8 cellular contexts compared by ENCODE assay signal in the genomic region with DNA sequence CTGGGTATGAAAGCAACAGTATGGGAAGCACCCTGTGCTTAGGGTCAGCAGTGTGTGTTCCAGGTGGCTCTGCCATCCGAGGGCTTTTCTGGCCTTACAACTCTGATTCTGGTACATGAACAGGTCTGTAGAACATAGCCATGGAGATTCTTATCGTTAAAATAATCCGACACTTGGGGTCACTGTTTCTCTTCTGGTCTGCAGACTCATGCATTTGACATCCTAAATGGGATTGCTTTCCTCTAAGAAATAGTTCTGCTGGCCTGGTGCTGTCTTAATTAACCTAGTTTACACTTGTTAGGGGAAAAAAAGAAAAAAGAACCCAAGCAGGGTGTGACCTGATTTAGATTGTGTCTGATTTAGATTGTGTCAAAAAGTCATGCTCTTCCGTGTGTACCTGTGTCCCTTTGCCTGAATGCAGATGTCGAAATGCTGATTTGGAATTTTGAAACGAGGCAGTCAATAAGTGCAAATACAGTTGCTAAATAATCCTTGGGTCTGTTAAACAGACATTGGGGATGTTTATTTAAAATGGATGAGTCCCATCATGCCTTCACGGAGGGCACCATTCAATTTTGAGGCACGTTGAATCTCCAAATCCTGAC. TPM values are rescaled to one million over a fixed set of nuclear protein-coding genes. Genes with fewer than 3 reads are reported as not detected.
DNase-seq lines count a peak whose midpoint lies in the region; ATAC-seq, FAIRE-seq and TF ChIP-seq lines count a peak whose summit lies in the region.

No MANE protein-coding gene starts in this region.

- H3K9me3 Mint-ChIP-seq in HFFc6, result no peaks in the 10 kb centered on the region
- peaks cover 7% of the 10 kb centered on the region for H3K9me3 Mint-ChIP-seq in nephron progenitor cell

- ATAC-seq in PC-3, result peak; percentile 48
- no peak for ATAC-seq in HG02763 (IDR thresholded peaks at IDR 0.05; ENCODE audit: unreplicated experiment)
- no peak for ATAC-seq in HG02973 (IDR thresholded peaks at IDR 0.05; ENCODE audit: unreplicated experiment)

- no peaks in the 10 kb centered on the region for H3F3A ChIP-seq in PC-3 (ENCODE audit: low read length, unreplicated experiment)

- H3K27ac Mint-ChIP-seq in HFFc6, result no peak overlapping the region
- no peak overlapping the region for H3K27ac Mint-ChIP-seq in nephron progenitor cell

- no peaks in the 10 kb centered on the region for H3K27me3 ChIP-seq in PC-3 (ENCODE audit: low read length)

- no peak overlapping the region for H3K4me3 Mint-ChIP-seq in HFFc6
- no peak overlapping the region for H3K4me3 Mint-ChIP-seq in nephron progenitor cell

- H3K4me2 ChIP-seq in PC-3 (ENCODE audit: low read length), result no peak overlapping the region

- H3K4me1 Mint-ChIP-seq in HFFc6 (ENCODE audit: low read depth), result peaks cover 70% of the 10 kb centered on the region
- H3K4me1 Mint-ChIP-seq in nephron progenitor cell, result peaks cover 15% of the 10 kb centered on the region

- H3K27ac ChIP-seq in PC-3 (ENCODE audit: low read length), result no peak overlapping the region

- no peaks in the 10 kb centered on the region for H3K79me2 ChIP-seq in PC-3 (ENCODE audit: low read length)

- TF ChIP-seq CTCF in HFFc6 (IDR thresholded peaks at IDR 0.05) (peak; percentile 77), PC-3 (conservative IDR thresholded peaks at IDR 0.05; ENCODE audit: low read depth, low read length) (peak; percentile 75), epithelial cell of esophagus (IDR thresholded peaks at IDR 0.05; ENCODE audit: insufficient read depth, low read depth, low read length, missing control alignments) (peak; percentile 63), nephron progenitor cell (IDR thresholded peaks at IDR 0.05) (peak; percentile 53)

- H3K9ac ChIP-seq in PC-3 (ENCODE audit: low read length), result no peak overlapping the region

- H3K36me3 Mint-ChIP-seq in HFFc6 (ENCODE audit: low read depth) (0 out of 2 replicates have a peak, but pooled peaks cover 6% of the 10 kb centered on the region), nephron progenitor cell (ENCODE audit: low read depth) (no peaks in the 10 kb centered on the region)

- CTCF ChIA-PET in PC-3 (lab: Charles Lee), result interaction anchor here (0.7 kb wide), 1 partner anchor 8 kb away, joined by 3 read pairs; no protein-coding TSS in a partner anchor

- H3K9me2 ChIP-seq in PC-3 (replicated peaks; ENCODE audit: low read length), result no peaks in the 10 kb centered on the region

- no peaks in the 10 kb centered on the region for H3K36me3 ChIP-seq in PC-3 (ENCODE audit: low read depth, low read length)

- H3K27me3 Mint-ChIP-seq in HFFc6 (ENCODE audit: insufficient read depth) (peaks cover 1% of the 10 kb centered on the region), nephron progenitor cell (ENCODE audit: low read depth, poor library complexity) (peaks cover 14% of the 10 kb centered on the region)

- H4K20me1 ChIP-seq in PC-3 (ENCODE audit: low read length), result no peaks in the 10 kb centered on the region

- peaks cover 64% of the 10 kb centered on the region for H3K4me1 ChIP-seq in PC-3 (ENCODE audit: insufficient read depth, low read length)

- POLR2A ChIA-PET in PC-3 (lab: Charles Lee; ENCODE audit: unreplicated experiment), result no interaction called here

- DNase-seq in DMS 273 (lab: John Stamatoyannopoulos, UW; ENCODE audit: unreplicated experiment), result peak; percentile 77
- DNase-seq in HFFc6, result peak; percentile 70
- peak; percentile 85 for DNase-seq in PC-3
- DNase-seq in epithelial cell of esophagus (ENCODE audit: low read depth), result peak; percentile 77
- peak; percentile 19 for DNase-seq in nephron progenitor cell
- DNase-seq in GM19239 (ENCODE audit: insufficient read length, low spot score), result no peak

- no peak overlapping the region for H2AFZ ChIP-seq in PC-3 (ENCODE audit: low read length)

- intact Hi-C loops in PC-3 (cut with micrococcal nuclease), result loop anchor here (1.0 to 5.0 kb wide), 11 partner anchors 66 to 1141 kb away; no protein-coding TSS in a partner anchor

- no peak for FAIRE-seq in GM19239 (lab: Jason Lieb, UNC)

- BruUV-seq in PC-3 (replicated peaks; lab: Mats Ljungman, UMichigan), result no TSS peak

- no peaks in the 10 kb centered on the region for H3K9me3 ChIP-seq in PC-3 (ENCODE audit: low read length)

- H3K4me3 ChIP-seq in PC-3 (ENCODE audit: low read length) (no peak overlapping the region), epithelial cell of esophagus (ENCODE audit: low read length) (no peak overlapping the region)

RNA-seq across cellular contexts. Expression of a gene that starts 59.6 kb away (rescaled TPM):
- total RNA-seq in HFFc6 (2021; fragmentation: NEBNext Ultra II Directional; extraction: Animal tissue kit (Norgen Biotek cat#: 25700)), result not detected
- total RNA-seq in PC-3 (2014; rRNA removed), result not detected in 2 replicates
